In genomic region chr20:41352666-41353065, GRCh38 we compare ENCODE assay signal across 23 cellular contexts. TPM values are rescaled to one million over a fixed set of nuclear protein-coding genes. Genes with fewer than 3 reads are reported as not detected.
"Had no signal": no experiment of that assay in that cellular context is flagged by ENCODE, and none has a peak within 500 bp of the region (broad histone marks: within the 10 kb centered on the region; RNA-seq: fewer than 3 reads in every experiment).

No MANE protein-coding gene starts in this region.

- FAIRE-seq: endometrium had no signal

- H3K4me3 Mint-ChIP-seq: activated CD4-positive, alpha-beta T cell treated with anti-CD3 and anti-CD28 coated beads, Interleukin-2, amount 10 ng/mL, durations not matched to agents 24 days and 14 days; activated CD8-positive, alpha-beta T cell treated with anti-CD3 and anti-CD28 coated beads for 36 hours; activated naive CD8-positive, alpha-beta T cell treated with anti-CD3 and anti-CD28 coated beads for 36 hours; activated T-helper 17 cell treated with anti-CD3 and anti-CD28 coated beads, Interleukin-2, amount 50 U/mL, for 72 hours; nephron progenitor cell; stimulated activated naive CD8-positive, alpha-beta T cell treated with anti-CD3 and anti-CD28 coated beads, Interleukin-15, Interleukin-2, amounts not matched to agents 100 ng/mL and 50 ng/mL, for 24 hours had no signal

- H3K36me3 ChIP-seq: colonic mucosa, gastrocnemius medialis, uterus had no signal

- H3K4me3 ChIP-seq: body of pancreas, colonic mucosa, gastrocnemius medialis, heart left ventricle, left ventricle myocardium inferior, transverse colon, uterus had no signal

- DNase-seq: activated CD4-positive, alpha-beta T cell treated with anti-CD3 and anti-CD28 coated beads, Interleukin-2, amount 10 ng/mL, durations not matched to agents 24 days and 14 days; activated CD8-positive, alpha-beta T cell treated with anti-CD3 and anti-CD28 coated beads for 36 hours; activated naive CD4-positive, alpha-beta T cell; activated naive CD8-positive, alpha-beta T cell treated with anti-CD3 and anti-CD28 coated beads for 36 hours; activated T-cell treated with anti-CD3 and anti-CD28 coated beads, Interleukin-2, amount 50 U/mL, for 1 hour; body of pancreas; colonic mucosa; erythroblast; gastrocnemius medialis; kidney glomerular epithelial cell; left ventricle myocardium inferior; mammary epithelial cell; nephron progenitor cell; nucleus accumbens; posterior cingulate gyrus; retina; transverse colon; uterus had no signal

- H3K36me3 Mint-ChIP-seq: activated naive CD8-positive, alpha-beta T cell treated with anti-CD3 and anti-CD28 coated beads for 36 hours had no signal

- H3K9me3 Mint-ChIP-seq: activated CD4-positive, alpha-beta T cell treated with anti-CD3 and anti-CD28 coated beads, Interleukin-2, amount 10 ng/mL, durations not matched to agents 24 days and 14 days; activated CD8-positive, alpha-beta T cell treated with anti-CD3 and anti-CD28 coated beads for 36 hours; activated naive CD8-positive, alpha-beta T cell treated with anti-CD3 and anti-CD28 coated beads for 36 hours; activated T-helper 17 cell treated with anti-CD3 and anti-CD28 coated beads, Interleukin-2, amount 50 U/mL, for 72 hours; nephron progenitor cell; stimulated activated naive CD8-positive, alpha-beta T cell treated with anti-CD3 and anti-CD28 coated beads, Interleukin-15, Interleukin-2, amounts not matched to agents 100 ng/mL and 50 ng/mL, for 24 hours had no signal

- H3K4me1 ChIP-seq: colonic mucosa, heart left ventricle, transverse colon, uterus had no signal

- H3K4me1 Mint-ChIP-seq: activated CD4-positive, alpha-beta T cell treated with anti-CD3 and anti-CD28 coated beads, Interleukin-2, amount 10 ng/mL, durations not matched to agents 24 days and 14 days; activated naive CD8-positive, alpha-beta T cell treated with anti-CD3 and anti-CD28 coated beads for 36 hours; activated T-helper 17 cell treated with anti-CD3 and anti-CD28 coated beads, Interleukin-2, amount 50 U/mL, for 72 hours had no signal

- H3K27me3 ChIP-seq: body of pancreas, colonic mucosa, gastrocnemius medialis, heart left ventricle, transverse colon, uterus had no signal

- H3K27ac ChIP-seq: body of pancreas, colonic mucosa, gastrocnemius medialis, heart left ventricle, left ventricle myocardium inferior, transverse colon, uterus had no signal

- H3K27me3 Mint-ChIP-seq: activated CD4-positive, alpha-beta T cell treated with anti-CD3 and anti-CD28 coated beads, Interleukin-2, amount 10 ng/mL, durations not matched to agents 24 days and 14 days; activated CD8-positive, alpha-beta T cell treated with anti-CD3 and anti-CD28 coated beads for 36 hours; activated naive CD8-positive, alpha-beta T cell treated with anti-CD3 and anti-CD28 coated beads for 36 hours; activated T-helper 17 cell treated with anti-CD3 and anti-CD28 coated beads, Interleukin-2, amount 50 U/mL, for 72 hours; stimulated activated naive CD8-positive, alpha-beta T cell treated with anti-CD3 and anti-CD28 coated beads, Interleukin-15, Interleukin-2, amounts not matched to agents 100 ng/mL and 50 ng/mL, for 24 hours had no signal

- H3K27ac Mint-ChIP-seq: activated CD4-positive, alpha-beta T cell treated with anti-CD3 and anti-CD28 coated beads, Interleukin-2, amount 10 ng/mL, durations not matched to agents 24 days and 14 days; activated CD8-positive, alpha-beta T cell treated with anti-CD3 and anti-CD28 coated beads for 36 hours; activated naive CD8-positive, alpha-beta T cell treated with anti-CD3 and anti-CD28 coated beads for 36 hours; activated T-helper 17 cell treated with anti-CD3 and anti-CD28 coated beads, Interleukin-2, amount 50 U/mL, for 72 hours; nephron progenitor cell; stimulated activated naive CD8-positive, alpha-beta T cell treated with anti-CD3 and anti-CD28 coated beads, Interleukin-15, Interleukin-2, amounts not matched to agents 100 ng/mL and 50 ng/mL, for 24 hours had no signal

- ATAC-seq: activated CD8-positive, alpha-beta T cell treated with anti-CD3 and anti-CD28 coated beads for 36 hours; activated T-helper 17 cell treated with anti-CD3 and anti-CD28 coated beads, Interleukin-2, amount 50 U/mL, for 72 hours; body of pancreas; gastrocnemius medialis had no signal

RNA-seq across cellular contexts. Expression of gene EMILIN3, which starts 14.0 kb away (rescaled TPM):
- total RNA-seq: activated CD8-positive, alpha-beta T cell treated with anti-CD3 and anti-CD28 coated beads for 36 hours; activated naive CD8-positive, alpha-beta T cell treated with anti-CD3 and anti-CD28 coated beads for 36 hours; activated T-helper 17 cell treated with anti-CD3 and anti-CD28 coated beads, Interleukin-2, amount 50 U/mL, for 72 hours; mammary epithelial cell; myocyte had no signal
